Comparison of ENCODE assay signal across 1 cellular context in genomic region chr17:31299624-31300023, GRCh38.
TF ChIP-seq lines count a peak whose summit lies in the region.

No MANE protein-coding gene starts in this region.

TF ChIP-seq in K562, 482 proteins besides CTCF, POLR2A, EP300 and RAD21:
- TF ChIP-seq ZNF280B (CRISPR knock-in tag; IDR thresholded peaks at IDR 0.05) (no peak), NFIC (IDR thresholded peaks at IDR 0.05) (peak; percentile 83)
TF ChIP-seq in K562: peak in this region for 1.
